In genomic region chr3:22121068-22121706, GRCh38 we compare ENCODE assay signal across 11 cellular contexts.
DNase-seq lines count a peak whose midpoint lies in the region; ATAC-seq, FAIRE-seq and TF ChIP-seq lines count a peak whose summit lies in the region.
"Had no signal": no experiment of that assay in that cellular context is flagged by ENCODE, and none has a peak within 500 bp of the region (broad histone marks: within the 10 kb centered on the region; RNA-seq: fewer than 3 reads in every experiment).

No MANE protein-coding gene starts in this region.

- no peaks in the 10 kb centered on the region for H3K9me3 ChIP-seq in thyroid gland

- H3K36me3 ChIP-seq in thyroid gland, result no peaks in the 10 kb centered on the region

- ATAC-seq in GM18867 (IDR thresholded peaks at IDR 0.05; ENCODE audit: unreplicated experiment), result peak; percentile 69
- peak; percentile 55 for ATAC-seq in GM21515 (IDR thresholded peaks at IDR 0.05; ENCODE audit: unreplicated experiment)
- peak; percentile 50 for ATAC-seq in HG03135 (IDR thresholded peaks at IDR 0.05; ENCODE audit: unreplicated experiment)
- ATAC-seq: K562 had no signal

- no peak overlapping the region for H3K4me3 ChIP-seq in thyroid gland (replicated peaks in 1 of 3)
- H3K4me3 ChIP-seq: K562 had no signal

- DNase-seq in left kidney (ENCODE audit: low read depth, low spot score) (peak; percentile 24), iPS-NIHi7 (ENCODE audit: extremely low spot score) (no peak), GM12892 (ENCODE audit: insufficient read length) (no peak), middle frontal gyrus (ENCODE audit: extremely low spot score, low spot score) (no peak), thyroid gland (no peak)
- DNase-seq: H7 had no signal

- H3K4me1 ChIP-seq in thyroid gland, result no peaks in the 10 kb centered on the region

- no peak for TF ChIP-seq POLR2A in GM12892 (IDR thresholded peaks at IDR 0.05; ENCODE audit: low read depth, low read length)
- no peak for TF ChIP-seq POLR2A in thyroid gland (IDR thresholded peaks at IDR 0.05)

- TF ChIP-seq CTCF in thyroid gland (IDR thresholded peaks at IDR 0.05), result no peak

- 52 to 55% methylated on average over 5 of the region's 5 CpGs for WGBS in thyroid gland, 2 donors

- H3K27me3 ChIP-seq in thyroid gland, result no peaks in the 10 kb centered on the region

- no peak for FAIRE-seq in GM12892 (lab: Jason Lieb, UNC)
- FAIRE-seq: K562 had no signal

- H3K27ac ChIP-seq in thyroid gland, result no peak overlapping the region
- H3K27ac ChIP-seq: C4-2B had no signal

- intact Hi-C loops in thyroid gland (cut with DNase I), result no loop called here
